ENCODE assay signal across 26 cellular contexts in genomic region chr1:83741348-83741747, GRCh38.
DNase-seq lines count a peak whose midpoint lies in the region; TF ChIP-seq lines count a peak whose summit lies in the region.
"Had no signal": no experiment of that assay in that cellular context is flagged by ENCODE, and none has a peak within 500 bp of the region (broad histone marks: within the 10 kb centered on the region; RNA-seq: fewer than 3 reads in every experiment).

No MANE protein-coding gene starts in this region.

- H3F3A ChIP-seq in PC-9 (ENCODE audit: insufficient read depth, low read depth) = no peaks in the 10 kb centered on the region

- H4K8ac ChIP-seq in mesendoderm (ENCODE audit: low read depth, low read length) = no peak overlapping the region

- H4K5ac ChIP-seq in mesendoderm (ENCODE audit: low read length) = no peak overlapping the region

- 0 out of 2 replicates have a peak overlapping the region, but pooled peaks have one; percentile 19 for H3K27ac ChIP-seq in Karpas-422 (ENCODE audit: low read length)
- H3K27ac ChIP-seq in ectodermal cell (ENCODE audit: insufficient read depth, low read depth, low read length, poor library complexity, severe bottlenecking) = peak overlapping the region; percentile 78
- H3K27ac ChIP-seq in mesendoderm (ENCODE audit: low read depth, low read length) = no peak overlapping the region
- H3K27ac ChIP-seq in PC-9 = no peak overlapping the region
- H3K27ac ChIP-seq in tibial artery = no peak overlapping the region
- H3K27ac ChIP-seq: BLaER1 had no signal

- H3K4me1 ChIP-seq in Karpas-422 (ENCODE audit: low read length) (peaks cover 59% of the 10 kb centered on the region), ectodermal cell (ENCODE audit: control insufficient read depth, insufficient read depth, low read length) (peaks cover 50% of the 10 kb centered on the region), mesendoderm (ENCODE audit: control insufficient read depth, low read depth, low read length) (no peaks in the 10 kb centered on the region), PC-9 (replicated peaks; ENCODE audit: insufficient read depth) (no peaks in the 10 kb centered on the region), tibial artery (no peaks in the 10 kb centered on the region)
- H3K4me1 ChIP-seq: BLaER1 had no signal

- no peak overlapping the region for H3K56ac ChIP-seq in mesendoderm (ENCODE audit: low read length)

- intact Hi-C loops in PC-9 (cut with micrococcal nuclease; ENCODE audit: unreplicated experiment) = no loop called here
- intact Hi-C loops in tibial artery (cut with DNase I; ENCODE audit: low total_unique reads) = no loop called here

- H4K20me1 ChIP-seq in Karpas-422 (ENCODE audit: insufficient read depth, low read depth, low read length) (no peaks in the 10 kb centered on the region), PC-9 (ENCODE audit: insufficient read depth) (no peaks in the 10 kb centered on the region)
- H4K20me1 ChIP-seq: BLaER1 had no signal

- no peak overlapping the region for H3K18ac ChIP-seq in mesendoderm (ENCODE audit: low read length)

- H2BK120ac ChIP-seq in mesendoderm (ENCODE audit: low read depth, low read length) = no peak overlapping the region

- H3K9me3 ChIP-seq in Karpas-422 (ENCODE audit: low read length) (no peaks in the 10 kb centered on the region), ectodermal cell (ENCODE audit: control insufficient read depth, low read length) (no peaks in the 10 kb centered on the region), PC-9 (ENCODE audit: insufficient read depth, low read depth) (no peaks in the 10 kb centered on the region), tibial artery (no peaks in the 10 kb centered on the region)
- H3K9me3 ChIP-seq: BLaER1 had no signal

- no peaks in the 10 kb centered on the region for H3K79me1 ChIP-seq in mesendoderm (ENCODE audit: low read length)

- H2AFZ ChIP-seq in Karpas-422 (ENCODE audit: low read length) (peak overlapping the region; percentile 87), PC-9 (no peak overlapping the region)

- H3K9ac ChIP-seq in Karpas-422 (ENCODE audit: low read length) = no peak overlapping the region
- H3K9ac ChIP-seq in mesendoderm (ENCODE audit: low read length) = no peak overlapping the region
- H3K9ac ChIP-seq: BLaER1 had no signal

- POLR2A ChIA-PET in PC-9 (lab: Charles Lee; ENCODE audit: unreplicated experiment) = no interaction called here

- H2BK15ac ChIP-seq in mesendoderm (replicated peaks; ENCODE audit: low read depth) = no peak overlapping the region

- no TSS peak for BruUV-seq in PC-9 (replicated peaks; lab: Mats Ljungman, UMichigan)

- no peak overlapping the region for H2AK5ac ChIP-seq in mesendoderm (ENCODE audit: low read length)

- H3K23ac ChIP-seq in mesendoderm (ENCODE audit: low read length) = no peak overlapping the region

- H3K36me3 ChIP-seq in Karpas-422 (ENCODE audit: insufficient read depth, low read length) (no peaks in the 10 kb centered on the region), ectodermal cell (ENCODE audit: control insufficient read depth, insufficient read depth, low read length) (no peaks in the 10 kb centered on the region), mesendoderm (ENCODE audit: control insufficient read depth, insufficient read depth, low read length) (no peaks in the 10 kb centered on the region), PC-9 (ENCODE audit: low read depth) (no peaks in the 10 kb centered on the region), tibial artery (no peaks in the 10 kb centered on the region)
- H3K36me3 ChIP-seq: BLaER1 had no signal

- H3K27me3 ChIP-seq in Karpas-422 (ENCODE audit: low read length) = no peaks in the 10 kb centered on the region
- no peaks in the 10 kb centered on the region for H3K27me3 ChIP-seq in ectodermal cell (ENCODE audit: control insufficient read depth, insufficient read depth, low read length, poor library complexity, severe bottlenecking)
- H3K27me3 ChIP-seq in mesendoderm (ENCODE audit: insufficient read depth, low read length, poor library complexity) = no peaks in the 10 kb centered on the region
- no peaks in the 10 kb centered on the region for H3K27me3 ChIP-seq in PC-9 (ENCODE audit: insufficient read depth, low read depth)
- H3K27me3 ChIP-seq in tibial artery = no peaks in the 10 kb centered on the region
- H3K27me3 ChIP-seq: BLaER1 had no signal

- H3K79me2 ChIP-seq in Karpas-422 (ENCODE audit: low read length) (no peaks in the 10 kb centered on the region), mesendoderm (ENCODE audit: control insufficient read depth, insufficient read depth, low read length) (no peaks in the 10 kb centered on the region), PC-9 (ENCODE audit: low read depth) (no peaks in the 10 kb centered on the region)

- no peak overlapping the region for H3K4ac ChIP-seq in mesendoderm (ENCODE audit: low read depth, low read length)

- DNase-seq in Karpas-422 = no peak
- peak; percentile 30 for DNase-seq in mesendoderm
- peak; percentile 21 for DNase-seq in renal cortical epithelial cell (ENCODE audit: low read depth)
- DNase-seq in anterior cingulate cortex (lab: John Stamatoyannopoulos, UW) = no peak
- no peak for DNase-seq in PC-9
- no peak for DNase-seq in tibial artery
- DNase-seq: activated B cell treated with CpG ODN at 0.5 μM for 24 hours; activated CD4-positive, alpha-beta T cell treated with anti-CD3 and anti-CD28 coated beads, Interleukin-2, amount 10 ng/mL, durations not matched to agents 7 days and 5 days; activated gamma-delta T cell; activated naive CD8-positive, alpha-beta T cell treated with anti-CD3 and anti-CD28 coated beads for 36 hours; activated T-cell treated with anti-CD3 and anti-CD28 coated beads, Interleukin-2, amount 50 U/mL, for 24 hours; aorta; COR-L47; DMS53; effector CD8-positive, alpha-beta T cell; erythroblast; glutamatergic neuron; H9; Kasumi-1; mammary epithelial cell; NCI-H1417 treated with DMSO at 0.1 percent for 48 hours; NCI-H2029 treated with DMSO at 0.1 percent for 48 hours; NCI-H226; stimulated activated CD4-positive, alpha-beta T cell treated with anti-CD3 and anti-CD28 coated beads, Interleukin-4, amount 100 ng/mL, for 24 hours had no signal

- TF ChIP-seq CTCF in PC-9 (conservative IDR thresholded peaks at IDR 0.05) = no peak
- no peak for TF ChIP-seq CTCF in tibial artery (IDR thresholded peaks at IDR 0.05)

- no peak overlapping the region for H2BK5ac ChIP-seq in mesendoderm (ENCODE audit: low read length)

- H3K9me2 ChIP-seq in Karpas-422 (replicated peaks; ENCODE audit: insufficient read depth, low read length) = no peaks in the 10 kb centered on the region
- H3K9me2 ChIP-seq in PC-9 (ENCODE audit: insufficient read depth) = no peaks in the 10 kb centered on the region

- WGBS in ectodermal cell, 2 experiments = 29 to 73% methylated on average over 2 of the region's 2 CpGs
- WGBS in mesendoderm (ENCODE audit: extremely low coverage, insufficient coverage, low lambda C conversion rate) = no CpG with 5 or more reads among the region's 2 CpGs

- H3K4me3 ChIP-seq in Karpas-422 (ENCODE audit: low read length) (no peak overlapping the region), ectodermal cell (ENCODE audit: insufficient read depth, low read depth, low read length) (no peak overlapping the region), mesendoderm (ENCODE audit: low read length) (no peak overlapping the region), PC-9 (no peak overlapping the region), tibial artery (no peak overlapping the region)
- H3K4me3 ChIP-seq: BLaER1 had no signal

- CTCF ChIA-PET in PC-9 (lab: Charles Lee) = no interaction called here

- H3K4me2 ChIP-seq in Karpas-422 (ENCODE audit: low read depth, low read length, poor library complexity, severe bottlenecking) = no peak overlapping the region
- H3K4me2 ChIP-seq in mesendoderm (ENCODE audit: low read length) = no peak overlapping the region
- H3K4me2 ChIP-seq in PC-9 = no peak overlapping the region
- H3K4me2 ChIP-seq: BLaER1 had no signal

Comparison
In these comparisons a context has a peak if more than half of its experiments do, and no peak if none do; other contexts are left out.
1. DNase-seq: peak in mesendoderm (single experiment) and renal cortical epithelial cell (single experiment); none in Karpas-422 (single experiment), anterior cingulate cortex (0 of 58), PC-9 (0 of 2) and tibial artery (0 of 2).
2. H3K27ac ChIP-seq: peak in Karpas-422 (single experiment) and ectodermal cell (single experiment); none in mesendoderm (single experiment), PC-9 (single experiment) and tibial artery (0 of 2).